ENCODE assay signal across 9 cellular contexts in genomic region chr17:77282524-77283515, GRCh38.
DNase-seq lines count a peak whose midpoint lies in the region; ATAC-seq and TF ChIP-seq lines count a peak whose summit lies in the region.
"Had no signal": no experiment of that assay in that cellular context is flagged by ENCODE, and none has a peak within 500 bp of the region (broad histone marks: within the 10 kb centered on the region; RNA-seq: fewer than 3 reads in every experiment).

No MANE protein-coding gene starts in this region.

- no peaks in the 10 kb centered on the region for H3K9me3 Mint-ChIP-seq in T-helper 2 cell treated with Interferon-gamma antibody and Interleukin-4, amounts not matched to agents 5 μg/mL and 100 μg/mL, for 36 hours

- H3K9me3 ChIP-seq in T-helper 17 cell (ENCODE audit: control insufficient read depth, low read length, poor library complexity, severe bottlenecking) = no peaks in the 10 kb centered on the region
- no peaks in the 10 kb centered on the region for H3K9me3 ChIP-seq in iPS-18c (ENCODE audit: control insufficient read depth, insufficient read depth, low read length)
- no peaks in the 10 kb centered on the region for H3K9me3 ChIP-seq in transverse colon
- H3K9me3 ChIP-seq in ovary = no peaks in the 10 kb centered on the region

- no peak for TF ChIP-seq CTCF in transverse colon (IDR thresholded peaks at IDR 0.05)
- no peak for TF ChIP-seq CTCF in ovary (IDR thresholded peaks at IDR 0.05)

- H3K4me1 ChIP-seq in transverse colon (peaks cover 24 to 67% (median 60%) of the 10 kb centered on the region in 4 donors), ovary (ENCODE audit: insufficient read depth) (peaks cover 15% of the 10 kb centered on the region)

- TF ChIP-seq POLR2A in transverse colon (IDR thresholded peaks at IDR 0.05) (peak; percentile 21), ovary (IDR thresholded peaks at IDR 0.05) (no peak)

- H3K4me3 Mint-ChIP-seq in T-helper 2 cell treated with Interferon-gamma antibody and Interleukin-4, amounts not matched to agents 5 μg/mL and 100 μg/mL, for 36 hours = peak overlapping the region; percentile 77
- peak overlapping the region; percentile 88 for H3K4me3 Mint-ChIP-seq in T-helper 17 cell

- in situ Hi-C loops in transverse colon (cut with MboI; ENCODE audit: low pct_ligation_motif_present in 1 of 4, low pct_unique_long_range_greater_than_20kb in 1 of 4, low sequenced_read_pairs in 3 of 4) = no loop called here

- H3K36me3 ChIP-seq in transverse colon (no peaks in the 10 kb centered on the region), ovary (no peaks in the 10 kb centered on the region)

- ATAC-seq in T-helper 17 cell = no peak

- H3K27ac ChIP-seq in transverse colon = peak overlapping the region; percentile 63 to 87 (median 82)
- no peak overlapping the region for H3K27ac ChIP-seq in ovary

- peak overlapping the region; percentile 34 for H3K4me3 ChIP-seq in iPS-18c (ENCODE audit: insufficient read depth, low read depth, low read length)
- H3K4me3 ChIP-seq in transverse colon = peak overlapping the region in 2 of 4 donors; percentile 54 to 68
- H3K4me3 ChIP-seq in ovary = no peak overlapping the region

- H3K36me3 Mint-ChIP-seq in T-helper 2 cell treated with Interferon-gamma antibody and Interleukin-4, amounts not matched to agents 5 μg/mL and 100 μg/mL, for 36 hours (ENCODE audit: low read depth) = no peaks in the 10 kb centered on the region
- H3K36me3 Mint-ChIP-seq in T-helper 17 cell (ENCODE audit: low read depth) = no peaks in the 10 kb centered on the region

- peaks cover 7% of the 10 kb centered on the region for H3K4me1 Mint-ChIP-seq in T-helper 2 cell treated with Interferon-gamma antibody and Interleukin-4, amounts not matched to agents 5 μg/mL and 100 μg/mL, for 36 hours (ENCODE audit: low read depth)
- peaks cover 14% of the 10 kb centered on the region for H3K4me1 Mint-ChIP-seq in T-helper 17 cell

- peaks cover 6% of the 10 kb centered on the region for H3K27me3 ChIP-seq in transverse colon
- H3K27me3 ChIP-seq in ovary = no peaks in the 10 kb centered on the region

- no peak overlapping the region for H3K27ac Mint-ChIP-seq in T-helper 2 cell treated with Interferon-gamma antibody and Interleukin-4, amounts not matched to agents 5 μg/mL and 100 μg/mL, for 36 hours
- peak overlapping the region; percentile 99 for H3K27ac Mint-ChIP-seq in T-helper 17 cell

- WGBS in transverse colon (ENCODE audit: low coverage in 1 of 2), 2 donors = 49 to 65% methylated on average over 2 to 24 of the region's 24 CpGs
- WGBS in ovary, 3 donors = 50 to 59% (median 58%) methylated on average over 24 of the region's 24 CpGs

- TF ChIP-seq EP300 in transverse colon (IDR thresholded peaks at IDR 0.05; ENCODE audit: low read depth) (no peak), ovary (IDR thresholded peaks at IDR 0.05) (no peak)

- no peak for DNase-seq in T-helper 2 cell treated with Interferon-gamma antibody and Interleukin-4, amounts not matched to agents 5 μg/mL and 100 μg/mL, for 36 hours (ENCODE audit: low spot score)
- DNase-seq in T-helper 2 cell (no peak), T-helper 17 cell (no peak), transverse colon (peak; percentile 66), ovary (no peak), middle frontal gyrus (ENCODE audit: extremely low spot score, low spot score) (no peak)
- DNase-seq in stimulated activated CD4-positive, alpha-beta T cell treated with anti-CD3 and anti-CD28 coated beads, Interleukin-2, amount 100 ng/mL, for 24 hours = no peak
- DNase-seq: NCI-H524 treated with DMSO at 0.1 percent for 48 hours had no signal

- intact Hi-C loops in transverse colon (cut with DNase I; ENCODE audit: low total_unique reads) = no loop called here
- intact Hi-C loops in ovary (cut with DNase I) = no loop called here

- peaks cover 36% of the 10 kb centered on the region for H3K27me3 Mint-ChIP-seq in T-helper 2 cell treated with Interferon-gamma antibody and Interleukin-4, amounts not matched to agents 5 μg/mL and 100 μg/mL, for 36 hours (ENCODE audit: low read depth)
- peaks cover 29% of the 10 kb centered on the region for H3K27me3 Mint-ChIP-seq in T-helper 17 cell

Comparison
In these comparisons a context has a peak if more than half of its experiments do, and no peak if none do; other contexts are left out.
1. H3K27ac ChIP-seq: peak in transverse colon (4 of 4); none in ovary (0 of 2).